ENCODE assay signal across 12 cellular contexts in genomic region chr20:46545077-46545826, GRCh38. TPM values are rescaled to one million over a fixed set of nuclear protein-coding genes. Genes with fewer than 3 reads are reported as not detected.
A peak's percentile ranks its signal among the peaks of the same experiment; 100 is the strongest.
DNase-seq lines count a peak whose midpoint lies in the region; ATAC-seq, FAIRE-seq and TF ChIP-seq lines count a peak whose summit lies in the region.
"Had no signal": no experiment of that assay in that cellular context is flagged by ENCODE, and none has a peak within 500 bp of the region (broad histone marks: within the 10 kb centered on the region; RNA-seq: fewer than 3 reads in every experiment).

No MANE protein-coding gene starts in this region.

- no peaks in the 10 kb centered on the region for H3K36me3 ChIP-seq in GM12878 (ENCODE audit: control insufficient read depth in 2 of 2, insufficient read depth in 2 of 2, low read length in 1 of 2)
- H3K36me3 ChIP-seq in hepatocyte (replicated peaks; ENCODE audit: insufficient read depth, low read depth) = no peaks in the 10 kb centered on the region
- H3K36me3 ChIP-seq: thoracic aorta had no signal

- H3K27me3 Mint-ChIP-seq in activated T-cell treated with anti-CD3 and anti-CD28 coated beads, Interleukin-2, amount 50 U/mL, for 24 hours = peaks cover 17% of the 10 kb centered on the region

- H3K27ac Mint-ChIP-seq in activated T-cell treated with anti-CD3 and anti-CD28 coated beads, Interleukin-2, amount 50 U/mL, for 24 hours = peak overlapping the region; percentile 82

- no peak for FAIRE-seq in GM12878 (lab: Jason Lieb, UNC)

- peak overlapping the region; percentile 38 for H3K4me3 Mint-ChIP-seq in activated T-cell treated with anti-CD3 and anti-CD28 coated beads, Interleukin-2, amount 50 U/mL, for 24 hours

- TF ChIP-seq RAD21 in GM12878 (IDR thresholded peaks at IDR 0.05; ENCODE audit: insufficient read depth, low read depth, low read length) = no peak

- H3K9ac ChIP-seq in GM12878 (ENCODE audit: control insufficient read depth, insufficient read depth, low read length) = peak overlapping the region; percentile 29; the same call in 1 of the 2 replicates

- TF ChIP-seq CTCF in GM12878 (IDR thresholded peaks at IDR 0.05 in 2 of 3, conservative IDR thresholded peaks at IDR 0.05 in 1 of 3; ENCODE audit: control insufficient read depth in 2 of 3, extremely low read depth in 1 of 3, insufficient read depth in 1 of 3, low read depth in 3 of 3, low read length in 3 of 3) (no peak), hepatocyte (IDR thresholded peaks at IDR 0.05; ENCODE audit: poor library complexity) (no peak)

- H3K4me2 ChIP-seq in GM12878 (ENCODE audit: control insufficient read depth, insufficient read depth) (peak overlapping the region; percentile 84), hepatocyte (no peak overlapping the region)

- DNase-seq in activated T-cell treated with anti-CD3 and anti-CD28 coated beads, Interleukin-2, amount 50 U/mL, for 24 hours = peak; percentile 49
- no peak for DNase-seq in activated T-cell treated with anti-CD3 and anti-CD28 coated beads, Interleukin-2, amount 50 U/mL, for 1 hour
- DNase-seq in NOMO-1 treated with DMSO at 0.1 percent for 48 hours (lab: John Stamatoyannopoulos, UW; ENCODE audit: unreplicated experiment) = peak; percentile 99
- no peak for DNase-seq in GM12878 (ENCODE audit: low read depth, low spot score)
- peak; percentile 35 to 49 for DNase-seq in stimulated activated CD8-positive, alpha-beta memory T cell treated with anti-CD3 and anti-CD28 coated beads, Interleukin-7, amount 100 ng/mL, for 48 hours (ENCODE audit: extremely low read depth in 1 of 2, low read depth in 1 of 2)
- DNase-seq in hepatocyte (ENCODE audit: low spot score) = no peak
- DNase-seq: occipital lobe, SHP77 treated with DMSO at 0.1 percent for 48 hours had no signal

- H2AFZ ChIP-seq in GM12878 (ENCODE audit: control insufficient read depth, low read depth, low read length) = peak overlapping the region; percentile 37; the same call in 1 of the 2 replicates
- H2AFZ ChIP-seq in hepatocyte = no peak overlapping the region

- no peaks in the 10 kb centered on the region for H3K9me3 Mint-ChIP-seq in activated T-cell treated with anti-CD3 and anti-CD28 coated beads, Interleukin-2, amount 50 U/mL, for 24 hours

- no peak for TF ChIP-seq EP300 in GM12878 (IDR thresholded peaks at IDR 0.05; ENCODE audit: borderline replicate concordance in 1 of 2, control insufficient read depth in 1 of 2, low read depth in 2 of 2, low read length in 2 of 2)

- CTCF ChIA-PET in GM12878 (lab: Yijun Ruan, JAX) = interaction anchor here (0.6 to 2.7 kb wide), 14 partner anchors 17 to 207 kb away, joined by 3 to 12 read pairs (median 4); partner anchors contain the start of gene TP53RK

- H3K4me3 ChIP-seq in GM12878 = no peak overlapping the region
- no peak overlapping the region for H3K4me3 ChIP-seq in hepatocyte
- H3K4me3 ChIP-seq: thoracic aorta had no signal

- H3K4me1 ChIP-seq in GM12878 (ENCODE audit: control insufficient read depth, insufficient read depth, low read length) = peaks cover 32% of the 10 kb centered on the region
- H3K4me1 ChIP-seq in hepatocyte (ENCODE audit: insufficient read depth) = no peaks in the 10 kb centered on the region

- H3K9me2 ChIP-seq in hepatocyte (replicated peaks; ENCODE audit: insufficient read depth) = no peaks in the 10 kb centered on the region

- H4K20me1 ChIP-seq in GM12878 (ENCODE audit: control insufficient read depth, insufficient read depth) (no peaks in the 10 kb centered on the region), hepatocyte (ENCODE audit: insufficient read depth, poor library complexity, severe bottlenecking) (no peaks in the 10 kb centered on the region)

- peaks cover 21% of the 10 kb centered on the region for H3K4me1 Mint-ChIP-seq in activated T-cell treated with anti-CD3 and anti-CD28 coated beads, Interleukin-2, amount 50 U/mL, for 24 hours (ENCODE audit: low read depth)

- intact Hi-C loops in GM12878 (cut with micrococcal nuclease; ENCODE audit: unreplicated experiment) = no loop called here

- in situ Hi-C loops in GM12878 (cut with MboI) = no loop called here

- RAD21 ChIA-PET in GM12878 (lab: Charles Lee; ENCODE audit: unreplicated experiment) = interaction anchor here (1.0 to 1.7 kb wide), 6 partner anchors 10 to 141 kb away, joined by 3 to 19 read pairs (median 4); no protein-coding TSS in a partner anchor

- BruUV-seq in GM12878 (replicated peaks; lab: Mats Ljungman, UMichigan) = no TSS peak

- H3K27ac ChIP-seq in GM12878 (ENCODE audit: control insufficient read depth, insufficient read depth) (peak overlapping the region; percentile 53; the same call in 1 of the 2 replicates), hepatocyte (no peak overlapping the region)
- H3K27ac ChIP-seq: thoracic aorta had no signal

- TF ChIP-seq POLR2A in GM12878 (IDR thresholded peaks at IDR 0.05; ENCODE audit: low read depth, low read length) = no peak

- 77% methylated on average over 14 of the region's 14 CpGs for WGBS in GM12878 (ENCODE audit: insufficient coverage, insufficient replicate concordance, low lambda C conversion rate, missing lambda C conversion rate)
- WGBS in hepatocyte (ENCODE audit: low lambda C conversion rate, missing lambda C conversion rate) = 92% methylated on average over 14 of the region's 14 CpGs

- POLR2A ChIA-PET in GM12878 (lab: Charles Lee) = no interaction called here

- H3K9me3 ChIP-seq in GM12878 (replicated peaks; ENCODE audit: control insufficient read depth, insufficient read depth, low read length) = no peaks in the 10 kb centered on the region; the same call in 2 of the 3 replicates
- H3K9me3 ChIP-seq in hepatocyte (ENCODE audit: low read depth) = no peaks in the 10 kb centered on the region
- H3K9me3 ChIP-seq: thoracic aorta had no signal

- SMC1A ChIA-PET in GM12878 (lab: Charles Lee; ENCODE audit: uncharacterized antibody, unreplicated experiment) = interaction anchor here (0.7 to 1.8 kb wide), 12 partner anchors 10 to 144 kb away, joined by 3 to 12 read pairs (median 4); partner anchors contain the start of gene TP53RK

- H3K79me2 ChIP-seq in GM12878 (ENCODE audit: control insufficient read depth, insufficient read depth, low read length) (no peaks in the 10 kb centered on the region), hepatocyte (no peaks in the 10 kb centered on the region)

- ATAC-seq in GM12878 (peak; percentile 77), HG02610 (IDR thresholded peaks at IDR 0.05; ENCODE audit: unreplicated experiment) (no peak), HG03442 (IDR thresholded peaks at IDR 0.05; ENCODE audit: unreplicated experiment) (no peak)

- no peaks in the 10 kb centered on the region for H3K27me3 ChIP-seq in GM12878 (replicated peaks in 1 of 2; ENCODE audit: control insufficient read depth in 2 of 2, insufficient read depth in 2 of 2, low read length in 1 of 2)
- peaks cover 4% of the 10 kb centered on the region for H3K27me3 ChIP-seq in hepatocyte

- no peaks in the 10 kb centered on the region for H3K36me3 Mint-ChIP-seq in activated T-cell treated with anti-CD3 and anti-CD28 coated beads, Interleukin-2, amount 50 U/mL, for 24 hours (ENCODE audit: low read depth)

TF ChIP-seq in GM12878, 131 proteins besides CTCF, POLR2A, EP300 and RAD21 (continues in another document):
- 0 out of 2 replicates have a peak, but pooled peaks have one; percentile 27 for TF ChIP-seq BCL11A (IDR thresholded peaks at IDR 0.05; ENCODE audit: low read depth, low read length)

RNA-seq across cellular contexts. Expression of gene OCSTAMP, which starts 5.2 kb away (rescaled TPM):
- 1.2 and 1.3 TPM in 2 replicates for total RNA-seq in GM12878 (2013; cell fraction: nucleolus; rRNA removed)
- total RNA-seq in GM12878 (2014; rRNA removed) (0.11 and 0.45 TPM in 2 replicates), GM12878 (2014; rRNA removed; fragmentation: Illumina TruSeq; extraction: Trizol) (0.09 TPM in 1 of 2 replicates, not detected in the other), GM12878 (2021) (0.23 and 0.35 TPM in 2 replicates), hepatocyte (not detected in 2 replicates)
- polyA plus RNA-seq in GM12878 (2011; ENCODE audit: low read depth) = not detected
- polyA plus RNA-seq in GM12878 (2011; rRNA removed) (0.17 and 0.22 TPM in 2 replicates), GM12878 (2014; fragmentation: Illumina TruSeq; extraction: Trizol) (0.15 and 0.46 TPM in 2 replicates), GM12878 (2014; fragmentation: Nextera tagmentation; extraction: Ambion mirVana) (under 1 TPM in 1 of 2 experiments, not detected in 1; 0.09 TPM), GM12878 (2014; rRNA removed) (0.19 and 0.46 TPM in 2 replicates), GM12878 (2016; fragmentation: Nextera tagmentation; extraction: Ambion mirVana) (under 1 TPM; 0.14 to 0.23 TPM), hepatocyte (not detected in 2 replicates)
- polyA plus RNA-seq in GM12878 (2011; cell fraction: cytosol; rRNA removed) = 0.16 and 0.28 TPM in 2 replicates
- 0.19 and 0.22 TPM in 2 replicates for polyA plus RNA-seq in GM12878 (2011; cell fraction: nucleus; rRNA removed)
- 0.17 and 0.24 TPM in 2 replicates for polyA plus RNA-seq in GM12878 (2012)
- polyA minus RNA-seq in GM12878 (2011; rRNA and poly(A)+ RNA removed) = 0.15 and 0.22 TPM in 2 replicates
- not detected in 2 replicates for polyA minus RNA-seq in GM12878 (2011; cell fraction: cytosol; rRNA and poly(A)+ RNA removed)
- polyA minus RNA-seq in GM12878 (2011; cell fraction: nucleus; rRNA and poly(A)+ RNA removed) = 0.12 and 0.29 TPM in 2 replicates
- total RNA-seq: occipital lobe, thoracic aorta had no signal
- polyA plus RNA-seq: BJ had no signal

RNA-seq across cellular contexts. Expression of gene ZNF334, which starts 31.9 kb away (rescaled TPM):
- 4.1 and 4.2 TPM in 2 replicates for total RNA-seq in GM12878 (2013; cell fraction: nucleolus; rRNA removed)
- total RNA-seq in GM12878 (2014; rRNA removed) (0.96 and 0.98 TPM in 2 replicates), GM12878 (2014; rRNA removed; fragmentation: Illumina TruSeq; extraction: Trizol) (1.7 and 1.8 TPM in 2 replicates), GM12878 (2021) (1.2 and 1.7 TPM in 2 replicates), hepatocyte (9.2 and 12.6 TPM in 2 replicates)
- polyA plus RNA-seq in GM12878 (2011; ENCODE audit: low read depth) = 1.2 TPM
- polyA plus RNA-seq in GM12878 (2011; rRNA removed) (0.08 and 0.19 TPM in 2 replicates), GM12878 (2014; fragmentation: Illumina TruSeq; extraction: Trizol) (2.0 and 3.3 TPM in 2 replicates), GM12878 (2014; fragmentation: Nextera tagmentation; extraction: Ambion mirVana) (under 1 TPM; 0.29 to 0.60 TPM), GM12878 (2014; rRNA removed) (0.84 and 1.7 TPM in 2 replicates), GM12878 (2016; fragmentation: Nextera tagmentation; extraction: Ambion mirVana) (1 to 10 TPM; 1.2 to 1.4 TPM), hepatocyte (6.3 and 8.8 TPM in 2 replicates)
- 0.04 and 0.05 TPM in 2 replicates for polyA plus RNA-seq in GM12878 (2011; cell fraction: cytosol; rRNA removed)
- 0.13 and 0.25 TPM in 2 replicates for polyA plus RNA-seq in GM12878 (2011; cell fraction: nucleus; rRNA removed)
- polyA plus RNA-seq in GM12878 (2012) = 2.0 and 2.3 TPM in 2 replicates
- polyA minus RNA-seq in GM12878 (2011; rRNA and poly(A)+ RNA removed) = 0.15 TPM in 2 replicates
- polyA minus RNA-seq in GM12878 (2011; cell fraction: cytosol; rRNA and poly(A)+ RNA removed) = not detected in 2 replicates
- polyA minus RNA-seq in GM12878 (2011; cell fraction: nucleus; rRNA and poly(A)+ RNA removed) = 0.12 TPM in 1 of 2 replicates, not detected in the other

Comparison
In these comparisons a context has a peak if more than half of its experiments do, and no peak if none do; other contexts are left out.
1. DNase-seq: peak in activated T-cell treated with anti-CD3 and anti-CD28 coated beads, Interleukin-2, amount 50 U/mL, for 24 hours (single experiment), NOMO-1 treated with DMSO at 0.1 percent for 48 hours (single experiment) and stimulated activated CD8-positive, alpha-beta memory T cell treated with anti-CD3 and anti-CD28 coated beads, Interleukin-7, amount 100 ng/mL, for 48 hours (2 of 2); none in activated T-cell treated with anti-CD3 and anti-CD28 coated beads, Interleukin-2, amount 50 U/mL, for 1 hour (single experiment), GM12878 (single experiment) and hepatocyte (single experiment).